ENCODE assay signal across 8 cellular contexts in the genomic region with DNA sequence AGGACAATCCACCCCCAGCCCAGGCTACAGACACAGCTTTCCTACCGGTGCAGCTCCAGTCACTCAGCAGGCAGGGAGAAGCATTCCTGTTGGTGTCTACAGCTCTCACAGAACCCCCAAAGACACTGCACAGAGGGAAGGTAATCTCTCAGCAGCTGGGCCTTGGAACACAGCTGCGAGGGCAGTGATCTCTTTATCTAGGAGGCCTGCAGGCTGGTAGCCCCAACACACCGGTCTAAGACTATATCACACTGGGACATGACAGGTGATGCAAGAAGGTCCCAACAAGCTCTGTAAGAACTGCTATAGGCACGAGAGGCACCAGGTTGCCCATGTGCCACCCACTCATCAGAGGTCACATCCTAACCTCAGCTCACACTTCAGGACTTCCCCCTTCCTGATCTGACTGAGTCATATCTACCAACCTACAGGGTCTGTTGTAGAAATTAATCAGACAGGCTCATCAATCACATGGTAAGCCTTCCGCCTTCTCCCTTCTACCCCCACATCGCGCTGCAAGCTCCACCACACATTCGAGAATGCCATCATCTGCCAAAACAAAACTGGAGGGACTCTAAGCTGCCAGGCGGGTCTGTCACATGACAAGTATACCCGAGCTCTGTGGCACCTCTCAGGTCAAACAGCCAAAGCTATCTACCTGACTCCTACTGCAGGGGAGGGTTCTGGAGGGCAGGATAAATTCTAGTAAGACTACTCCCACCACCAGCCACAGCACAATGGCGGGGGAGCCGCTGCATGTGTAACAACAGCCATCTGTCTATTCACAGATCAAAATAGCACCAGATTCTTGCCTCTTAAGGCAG. TPM values are rescaled to one million over a fixed set of nuclear protein-coding genes. Genes with fewer than 3 reads are reported as not detected.
A peak's percentile ranks its signal among the peaks of the same experiment; 100 is the strongest.
DNase-seq lines count a peak whose midpoint lies in the region; ATAC-seq and TF ChIP-seq lines count a peak whose summit lies in the region.

No MANE protein-coding gene starts in this region.

- no peak for TF ChIP-seq POLR2A in gastroesophageal sphincter (IDR thresholded peaks at IDR 0.05)

- TF ChIP-seq CTCF in GM12864 (IDR thresholded peaks at IDR 0.05; ENCODE audit: low read depth, low read length, missing control alignments) (no peak), gastroesophageal sphincter (IDR thresholded peaks at IDR 0.05) (no peak)

- WGBS in gastroesophageal sphincter (ENCODE audit: low coverage in 1 of 2), 2 donors = 49% methylated on average over 7 of the region's 12 CpGs; no CpG with 5 or more reads in 1 of the 2 donors

- peak overlapping the region; percentile 18; the same call in 1 of the 2 replicates for H3K4me3 ChIP-seq in GM12864 (ENCODE audit: low read depth, low read length)
- no peak overlapping the region for H3K4me3 ChIP-seq in gastroesophageal sphincter

- no peak for TF ChIP-seq EP300 in gastroesophageal sphincter (IDR thresholded peaks at IDR 0.05)

- H3K9me3 ChIP-seq in gastroesophageal sphincter = no peaks in the 10 kb centered on the region

- H3K27ac ChIP-seq in gastroesophageal sphincter = peak overlapping the region in 3 of 4 donors; percentile 21 to 64 (median 23)

- no peaks in the 10 kb centered on the region for H3K36me3 ChIP-seq in gastroesophageal sphincter

- DNase-seq in GM12864 (ENCODE audit: low read depth) (peak; percentile 80), NCI-H510A treated with DMSO at 0.1 percent for 48 hours (lab: John Stamatoyannopoulos, UW) (peak; percentile 12), NCI-H446 (lab: John Stamatoyannopoulos, UW) (no peak), mucosa of gallbladder (ENCODE audit: low spot score) (no peak)
- DNase-seq in activated CD8-positive, alpha-beta memory T cell treated with anti-CD3 and anti-CD28 coated beads, Interleukin-2, amount 50 U/mL, for 4 hours = peak; percentile 72
- peak; percentile 49 to 54 for DNase-seq in stimulated activated CD4-positive, alpha-beta T cell treated with anti-CD3 and anti-CD28 coated beads, Interleukin-15, amount 100 ng/mL, for 1 hour (ENCODE audit: low read depth in 1 of 2, low spot score in 1 of 2)

- H3K4me1 ChIP-seq in gastroesophageal sphincter = peaks cover 0 to 93% (median 41%) of the 10 kb centered on the region in 3 donors

- no peaks in the 10 kb centered on the region for H3K27me3 ChIP-seq in gastroesophageal sphincter

- peak; percentile 52 for ATAC-seq in HG02588 (IDR thresholded peaks at IDR 0.05; ENCODE audit: unreplicated experiment)
- ATAC-seq in gastroesophageal sphincter = no peak

RNA-seq across cellular contexts. Expression of gene FAM53B, which starts 26.1 kb away (rescaled TPM):
- total RNA-seq in gastroesophageal sphincter = 10 to 100 TPM; 24.5 to 33.0 (median 30.2) TPM
- total RNA-seq in mucosa of gallbladder = 27.1 TPM

Comparison
In these comparisons a context has a peak if more than half of its experiments do, and no peak if none do; other contexts are left out.
1. DNase-seq: peak in GM12864 (single experiment), NCI-H510A treated with DMSO at 0.1 percent for 48 hours (single experiment), activated CD8-positive, alpha-beta memory T cell treated with anti-CD3 and anti-CD28 coated beads, Interleukin-2, amount 50 U/mL, for 4 hours (single experiment) and stimulated activated CD4-positive, alpha-beta T cell treated with anti-CD3 and anti-CD28 coated beads, Interleukin-15, amount 100 ng/mL, for 1 hour (2 of 2); none in NCI-H446 (0 of 2) and mucosa of gallbladder (single experiment).